Comparison of ENCODE assay signal across 1 cellular context in the genomic region with DNA sequence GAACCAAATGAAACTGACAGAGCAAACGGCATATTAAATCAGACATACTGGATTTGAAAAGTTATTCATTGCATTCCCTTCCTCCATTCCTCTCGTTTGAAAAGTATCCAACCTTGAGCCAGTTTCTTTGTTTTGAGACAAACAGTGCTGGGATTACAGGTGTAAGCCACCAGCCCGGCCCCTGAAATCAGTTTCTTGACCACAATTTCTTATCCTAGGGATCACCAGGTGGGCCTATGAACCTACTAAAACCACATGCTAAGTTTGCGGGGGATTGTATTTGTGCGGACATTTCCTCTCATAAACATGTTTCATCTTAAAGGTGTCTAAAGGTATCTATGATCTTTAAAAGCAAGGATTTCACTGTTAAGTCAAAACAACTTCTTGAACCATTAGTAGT.
TF ChIP-seq lines count a peak whose summit lies in the region.

No MANE protein-coding gene starts in this region.

TF ChIP-seq in WTC11, 78 proteins besides CTCF, POLR2A, EP300 and RAD21 (continued from another document):
- TF ChIP-seq, protein P1, sequence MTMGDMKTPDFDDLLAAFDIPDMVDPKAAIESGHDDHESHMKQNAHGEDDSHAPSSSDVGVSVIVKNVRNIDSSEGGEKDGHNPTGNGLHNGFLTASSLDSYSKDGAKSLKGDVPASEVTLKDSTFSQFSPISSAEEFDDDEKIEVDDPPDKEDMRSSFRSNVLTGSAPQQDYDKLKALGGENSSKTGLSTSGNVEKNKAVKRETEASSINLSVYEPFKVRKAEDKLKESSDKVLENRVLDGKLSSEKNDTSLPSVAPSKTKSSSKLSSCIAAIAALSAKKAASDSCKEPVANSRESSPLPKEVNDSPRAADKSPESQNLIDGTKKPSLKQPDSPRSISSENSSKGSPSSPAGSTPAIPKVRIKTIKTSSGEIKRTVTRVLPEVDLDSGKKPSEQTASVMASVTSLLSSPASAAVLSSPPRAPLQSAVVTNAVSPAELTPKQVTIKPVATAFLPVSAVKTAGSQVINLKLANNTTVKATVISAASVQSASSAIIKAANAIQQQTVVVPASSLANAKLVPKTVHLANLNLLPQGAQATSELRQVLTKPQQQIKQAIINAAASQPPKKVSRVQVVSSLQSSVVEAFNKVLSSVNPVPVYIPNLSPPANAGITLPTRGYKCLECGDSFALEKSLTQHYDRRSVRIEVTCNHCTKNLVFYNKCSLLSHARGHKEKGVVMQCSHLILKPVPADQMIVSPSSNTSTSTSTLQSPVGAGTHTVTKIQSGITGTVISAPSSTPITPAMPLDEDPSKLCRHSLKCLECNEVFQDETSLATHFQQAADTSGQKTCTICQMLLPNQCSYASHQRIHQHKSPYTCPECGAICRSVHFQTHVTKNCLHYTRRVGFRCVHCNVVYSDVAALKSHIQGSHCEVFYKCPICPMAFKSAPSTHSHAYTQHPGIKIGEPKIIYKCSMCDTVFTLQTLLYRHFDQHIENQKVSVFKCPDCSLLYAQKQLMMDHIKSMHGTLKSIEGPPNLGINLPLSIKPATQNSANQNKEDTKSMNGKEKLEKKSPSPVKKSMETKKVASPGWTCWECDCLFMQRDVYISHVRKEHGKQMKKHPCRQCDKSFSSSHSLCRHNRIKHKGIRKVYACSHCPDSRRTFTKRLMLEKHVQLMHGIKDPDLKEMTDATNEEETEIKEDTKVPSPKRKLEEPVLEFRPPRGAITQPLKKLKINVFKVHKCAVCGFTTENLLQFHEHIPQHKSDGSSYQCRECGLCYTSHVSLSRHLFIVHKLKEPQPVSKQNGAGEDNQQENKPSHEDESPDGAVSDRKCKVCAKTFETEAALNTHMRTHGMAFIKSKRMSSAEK (CRISPR knock-in tag; IDR thresholded peaks at IDR 0.05; ENCODE audit: borderline replicate concordance), result no peak
- TF ChIP-seq, protein P2, sequence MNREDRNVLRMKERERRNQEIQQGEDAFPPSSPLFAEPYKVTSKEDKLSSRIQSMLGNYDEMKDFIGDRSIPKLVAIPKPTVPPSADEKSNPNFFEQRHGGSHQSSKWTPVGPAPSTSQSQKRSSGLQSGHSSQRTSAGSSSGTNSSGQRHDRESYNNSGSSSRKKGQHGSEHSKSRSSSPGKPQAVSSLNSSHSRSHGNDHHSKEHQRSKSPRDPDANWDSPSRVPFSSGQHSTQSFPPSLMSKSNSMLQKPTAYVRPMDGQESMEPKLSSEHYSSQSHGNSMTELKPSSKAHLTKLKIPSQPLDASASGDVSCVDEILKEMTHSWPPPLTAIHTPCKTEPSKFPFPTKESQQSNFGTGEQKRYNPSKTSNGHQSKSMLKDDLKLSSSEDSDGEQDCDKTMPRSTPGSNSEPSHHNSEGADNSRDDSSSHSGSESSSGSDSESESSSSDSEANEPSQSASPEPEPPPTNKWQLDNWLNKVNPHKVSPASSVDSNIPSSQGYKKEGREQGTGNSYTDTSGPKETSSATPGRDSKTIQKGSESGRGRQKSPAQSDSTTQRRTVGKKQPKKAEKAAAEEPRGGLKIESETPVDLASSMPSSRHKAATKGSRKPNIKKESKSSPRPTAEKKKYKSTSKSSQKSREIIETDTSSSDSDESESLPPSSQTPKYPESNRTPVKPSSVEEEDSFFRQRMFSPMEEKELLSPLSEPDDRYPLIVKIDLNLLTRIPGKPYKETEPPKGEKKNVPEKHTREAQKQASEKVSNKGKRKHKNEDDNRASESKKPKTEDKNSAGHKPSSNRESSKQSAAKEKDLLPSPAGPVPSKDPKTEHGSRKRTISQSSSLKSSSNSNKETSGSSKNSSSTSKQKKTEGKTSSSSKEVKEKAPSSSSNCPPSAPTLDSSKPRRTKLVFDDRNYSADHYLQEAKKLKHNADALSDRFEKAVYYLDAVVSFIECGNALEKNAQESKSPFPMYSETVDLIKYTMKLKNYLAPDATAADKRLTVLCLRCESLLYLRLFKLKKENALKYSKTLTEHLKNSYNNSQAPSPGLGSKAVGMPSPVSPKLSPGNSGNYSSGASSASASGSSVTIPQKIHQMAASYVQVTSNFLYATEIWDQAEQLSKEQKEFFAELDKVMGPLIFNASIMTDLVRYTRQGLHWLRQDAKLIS (CRISPR knock-in tag; IDR thresholded peaks at IDR 0.05; ENCODE audit: borderline replicate concordance), result no peak
- TF ChIP-seq, protein P3, sequence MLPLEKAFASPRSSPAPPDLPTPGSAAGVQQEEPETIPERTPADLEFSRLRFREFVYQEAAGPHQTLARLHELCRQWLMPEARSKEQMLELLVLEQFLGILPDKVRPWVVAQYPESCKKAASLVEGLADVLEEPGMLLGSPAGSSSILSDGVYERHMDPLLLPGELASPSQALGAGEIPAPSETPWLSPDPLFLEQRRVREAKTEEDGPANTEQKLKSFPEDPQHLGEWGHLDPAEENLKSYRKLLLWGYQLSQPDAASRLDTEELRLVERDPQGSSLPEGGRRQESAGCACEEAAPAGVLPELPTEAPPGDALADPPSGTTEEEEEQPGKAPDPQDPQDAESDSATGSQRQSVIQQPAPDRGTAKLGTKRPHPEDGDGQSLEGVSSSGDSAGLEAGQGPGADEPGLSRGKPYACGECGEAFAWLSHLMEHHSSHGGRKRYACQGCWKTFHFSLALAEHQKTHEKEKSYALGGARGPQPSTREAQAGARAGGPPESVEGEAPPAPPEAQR (CRISPR knock-in tag; IDR thresholded peaks at IDR 0.05), result no peak
- TF ChIP-seq ZNF138 (CRISPR knock-in tag; conservative IDR thresholded peaks at IDR 0.05) (no peak), CREM (CRISPR knock-in tag; IDR thresholded peaks at IDR 0.05) (no peak), ZNF396 (CRISPR knock-in tag; IDR thresholded peaks at IDR 0.05; ENCODE audit: borderline replicate concordance) (no peak), TCF7 (CRISPR knock-in tag; IDR thresholded peaks at IDR 0.05; ENCODE audit: low read depth) (no peak)
- TF ChIP-seq, protein P4, sequence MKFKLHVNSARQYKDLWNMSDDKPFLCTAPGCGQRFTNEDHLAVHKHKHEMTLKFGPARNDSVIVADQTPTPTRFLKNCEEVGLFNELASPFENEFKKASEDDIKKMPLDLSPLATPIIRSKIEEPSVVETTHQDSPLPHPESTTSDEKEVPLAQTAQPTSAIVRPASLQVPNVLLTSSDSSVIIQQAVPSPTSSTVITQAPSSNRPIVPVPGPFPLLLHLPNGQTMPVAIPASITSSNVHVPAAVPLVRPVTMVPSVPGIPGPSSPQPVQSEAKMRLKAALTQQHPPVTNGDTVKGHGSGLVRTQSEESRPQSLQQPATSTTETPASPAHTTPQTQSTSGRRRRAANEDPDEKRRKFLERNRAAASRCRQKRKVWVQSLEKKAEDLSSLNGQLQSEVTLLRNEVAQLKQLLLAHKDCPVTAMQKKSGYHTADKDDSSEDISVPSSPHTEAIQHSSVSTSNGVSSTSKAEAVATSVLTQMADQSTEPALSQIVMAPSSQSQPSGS (CRISPR knock-in tag; IDR thresholded peaks at IDR 0.05; ENCODE audit: borderline replicate concordance, low read depth), result no peak
